18 cellular contexts compared by ENCODE assay signal in the genomic region with DNA sequence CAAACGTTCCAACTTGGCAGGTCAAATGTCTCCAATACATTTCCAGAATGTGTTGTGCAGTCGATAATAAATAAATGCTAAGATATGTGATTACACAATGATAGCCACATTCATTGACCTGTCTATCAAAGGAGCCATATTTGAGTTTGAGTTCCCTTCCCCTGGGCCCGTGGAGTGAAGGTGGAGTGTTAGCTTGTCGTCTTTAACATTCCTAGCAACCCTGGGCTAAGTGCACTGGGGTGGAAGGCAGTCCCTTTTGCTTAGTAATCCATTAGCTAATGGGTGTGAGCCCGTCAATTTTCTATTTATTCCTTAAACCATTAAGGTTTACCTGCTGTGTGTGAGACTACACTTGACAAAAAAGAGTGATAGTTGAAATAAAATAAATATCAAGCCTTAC.
"Had no signal": no experiment of that assay in that cellular context is flagged by ENCODE, and none has a peak within 500 bp of the region (broad histone marks: within the 10 kb centered on the region; RNA-seq: fewer than 3 reads in every experiment).

No MANE protein-coding gene starts in this region.

- DNase-seq: dermis blood vessel endothelial cell; dorsolateral prefrontal cortex; effector CD4-positive, alpha-beta T cell; effector memory CD4-positive, alpha-beta T cell; foreskin keratinocyte; head of caudate nucleus; heart right ventricle; hippocampal formation; left cardiac atrium; left lung; left ventricle myocardium superior; lower lobe of right lung; mesenchymal stem cell; mucosa of descending colon; naive B cell had no signal

- H3K27ac ChIP-seq: coronary artery, dorsolateral prefrontal cortex, foreskin keratinocyte, gastroesophageal sphincter, heart right ventricle, left lung, lower lobe of right lung had no signal

- H3K27me3 ChIP-seq: foreskin keratinocyte, gastroesophageal sphincter, left lung had no signal

- H3K27me3 Mint-ChIP-seq: naive B cell had no signal

- ATAC-seq: foreskin keratinocyte, gastroesophageal sphincter, heart right ventricle, left cardiac atrium, left lung, left ventricle myocardium superior, mucosa of descending colon had no signal

- H3K4me3 ChIP-seq: coronary artery, dorsolateral prefrontal cortex, gastroesophageal sphincter, heart right ventricle, left lung, lower lobe of right lung, mucosa of descending colon had no signal

- H3K9me3 ChIP-seq: gastroesophageal sphincter, heart right ventricle, left lung, lower lobe of right lung, mucosa of descending colon had no signal

- H3K27ac Mint-ChIP-seq: mesothelial cell of epicardium had no signal

- H3K4me1 ChIP-seq: foreskin keratinocyte, gastroesophageal sphincter, left lung, lower lobe of right lung had no signal

- H3K36me3 ChIP-seq: gastroesophageal sphincter, heart right ventricle, left lung, lower lobe of right lung had no signal

- H3K4me3 Mint-ChIP-seq: mesothelial cell of epicardium had no signal

- H3K36me3 Mint-ChIP-seq: mesothelial cell of epicardium, naive B cell had no signal

- H3K4me1 Mint-ChIP-seq: mesothelial cell of epicardium had no signal

- H3K9me3 Mint-ChIP-seq: mesothelial cell of epicardium, naive B cell had no signal
